In genomic region chr10:69979177-69979576, GRCh38 we compare ENCODE assay signal across 8 cellular contexts.
"Had no signal": no experiment of that assay in that cellular context is flagged by ENCODE, and none has a peak within 500 bp of the region (broad histone marks: within the 10 kb centered on the region; RNA-seq: fewer than 3 reads in every experiment).

No MANE protein-coding gene starts in this region.

- H3K9me3 ChIP-seq: HAP-1 had no signal

- H3K36me3 ChIP-seq: HAP-1 had no signal

- ATAC-seq: HCT116 had no signal

- H3K4me1 ChIP-seq: HAP-1 had no signal

- H3K4me3 ChIP-seq: GM23248, HAP-1 had no signal

- H3K27ac ChIP-seq: GM23248, KMS-11 had no signal

- DNase-seq: GM23248, GOT3, H7, IMR-90, KBM-7 had no signal

- H3K4me2 ChIP-seq: KMS-11 had no signal

- H2AFZ ChIP-seq: GM23248 had no signal

- H3K9ac ChIP-seq: GM23248, KMS-11 had no signal
